Comparison of ENCODE assay signal across 10 cellular contexts in genomic region chr17:45370949-45371413, GRCh38. TPM values are rescaled to one million over a fixed set of nuclear protein-coding genes. Genes with fewer than 3 reads are reported as not detected.
DNase-seq lines count a peak whose midpoint lies in the region; TF ChIP-seq lines count a peak whose summit lies in the region.
"Had no signal": no experiment of that assay in that cellular context is flagged by ENCODE, and none has a peak within 500 bp of the region (broad histone marks: within the 10 kb centered on the region; RNA-seq: fewer than 3 reads in every experiment).

No MANE protein-coding gene starts in this region.

- H3K9me3 Mint-ChIP-seq in activated naive CD4-positive, alpha-beta T cell treated with anti-CD3 and anti-CD28 coated beads, Interleukin-2, amount 50 U/mL, for 24 hours: no peaks in the 10 kb centered on the region
- H3K9me3 Mint-ChIP-seq: nephron progenitor cell had no signal

- no peak for TF ChIP-seq CTCF in WI38 (IDR thresholded peaks at IDR 0.05; ENCODE audit: low read depth, low read length)
- peak; percentile 4 for TF ChIP-seq CTCF in kidney epithelial cell (IDR thresholded peaks at IDR 0.05; ENCODE audit: insufficient read depth, low read length, poor library complexity, severe bottlenecking)
- no peak for TF ChIP-seq CTCF in tibial nerve (IDR thresholded peaks at IDR 0.05)
- no peak for TF ChIP-seq CTCF in GM13977 (IDR thresholded peaks at IDR 0.05; ENCODE audit: extremely low read depth, insufficient read depth, missing control alignments)

- H3K4me3 ChIP-seq in WI38 (ENCODE audit: low read depth, low read length) (peak overlapping the region; percentile 41), kidney epithelial cell (ENCODE audit: low read depth, low read length) (no peak overlapping the region), tibial nerve (peak overlapping the region in 2 of 4 donors; percentile 33 to 48)

- H3K27me3 ChIP-seq in kidney epithelial cell (ENCODE audit: control insufficient read depth, insufficient read depth, low read length): no peaks in the 10 kb centered on the region
- no peaks in the 10 kb centered on the region for H3K27me3 ChIP-seq in tibial nerve

- H3K4me1 ChIP-seq in tibial nerve: peaks cover 0 to 33% (median 16%) of the 10 kb centered on the region in 4 donors

- in situ Hi-C loops in GM13977 (cut with MboI; ENCODE audit: low pct_unique_long_range_greater_than_20kb, low sequenced_read_pairs, unreplicated experiment): no loop called here

- 68% methylated on average over 8 of the region's 8 CpGs for WGBS in tibial nerve, 2 donors

- H3K4me3 Mint-ChIP-seq in activated naive CD4-positive, alpha-beta T cell treated with anti-CD3 and anti-CD28 coated beads, Interleukin-2, amount 50 U/mL, for 24 hours: peak overlapping the region; percentile 16

- H3K27ac ChIP-seq in tibial nerve: peak overlapping the region; percentile 67 to 89 (median 80)
- H3K27ac ChIP-seq: C4-2B had no signal

- H3K27ac Mint-ChIP-seq in activated naive CD4-positive, alpha-beta T cell treated with anti-CD3 and anti-CD28 coated beads, Interleukin-2, amount 50 U/mL, for 24 hours: no peak overlapping the region
- H3K27ac Mint-ChIP-seq: nephron progenitor cell had no signal

- H3K4me1 Mint-ChIP-seq in activated naive CD4-positive, alpha-beta T cell treated with anti-CD3 and anti-CD28 coated beads, Interleukin-2, amount 50 U/mL, for 24 hours: peaks cover 17% of the 10 kb centered on the region

- TF ChIP-seq EP300 in tibial nerve (IDR thresholded peaks at IDR 0.05): no peak

- no peaks in the 10 kb centered on the region for H3K9me3 ChIP-seq in tibial nerve

- H3K36me3 ChIP-seq in kidney epithelial cell (ENCODE audit: control insufficient read depth, insufficient read depth, low read length) (no peaks in the 10 kb centered on the region), tibial nerve (no peaks in the 10 kb centered on the region)

- no peak for TF ChIP-seq POLR2A in tibial nerve (IDR thresholded peaks at IDR 0.05)

- H3K27me3 Mint-ChIP-seq in activated naive CD4-positive, alpha-beta T cell treated with anti-CD3 and anti-CD28 coated beads, Interleukin-2, amount 50 U/mL, for 24 hours: peaks cover 7% of the 10 kb centered on the region

- H3K36me3 Mint-ChIP-seq in activated naive CD4-positive, alpha-beta T cell treated with anti-CD3 and anti-CD28 coated beads, Interleukin-2, amount 50 U/mL, for 24 hours: no peaks in the 10 kb centered on the region

- DNase-seq in activated naive CD4-positive, alpha-beta T cell treated with Interleukin-2 at 50 U/mL for 16 hours: no peak
- DNase-seq in kidney epithelial cell (ENCODE audit: low read depth) (no peak), tibial nerve (ENCODE audit: low spot score in 2 of 2) (peak in 1 of 2 donors; percentile 3), GM13977 (ENCODE audit: low spot score) (no peak), NCI-H748 (lab: John Stamatoyannopoulos, UW; ENCODE audit: unreplicated experiment) (no peak)
- DNase-seq in stimulated activated CD4-positive, alpha-beta T cell treated with anti-CD3 and anti-CD28 coated beads, Interleukin-4, amount 100 ng/mL, for 1 hour: no peak

RNA-seq across cellular contexts. Expression of gene MAP3K14, which starts 54.2 kb away (rescaled TPM):
- total RNA-seq in kidney epithelial cell (3.8 and 5.4 TPM in 2 replicates), tibial nerve (10 to 100 TPM in 3 of 4 donors, 1 to 10 TPM in 1; 9.6 to 15.6 (median 13.3) TPM)
